In the genomic region with DNA sequence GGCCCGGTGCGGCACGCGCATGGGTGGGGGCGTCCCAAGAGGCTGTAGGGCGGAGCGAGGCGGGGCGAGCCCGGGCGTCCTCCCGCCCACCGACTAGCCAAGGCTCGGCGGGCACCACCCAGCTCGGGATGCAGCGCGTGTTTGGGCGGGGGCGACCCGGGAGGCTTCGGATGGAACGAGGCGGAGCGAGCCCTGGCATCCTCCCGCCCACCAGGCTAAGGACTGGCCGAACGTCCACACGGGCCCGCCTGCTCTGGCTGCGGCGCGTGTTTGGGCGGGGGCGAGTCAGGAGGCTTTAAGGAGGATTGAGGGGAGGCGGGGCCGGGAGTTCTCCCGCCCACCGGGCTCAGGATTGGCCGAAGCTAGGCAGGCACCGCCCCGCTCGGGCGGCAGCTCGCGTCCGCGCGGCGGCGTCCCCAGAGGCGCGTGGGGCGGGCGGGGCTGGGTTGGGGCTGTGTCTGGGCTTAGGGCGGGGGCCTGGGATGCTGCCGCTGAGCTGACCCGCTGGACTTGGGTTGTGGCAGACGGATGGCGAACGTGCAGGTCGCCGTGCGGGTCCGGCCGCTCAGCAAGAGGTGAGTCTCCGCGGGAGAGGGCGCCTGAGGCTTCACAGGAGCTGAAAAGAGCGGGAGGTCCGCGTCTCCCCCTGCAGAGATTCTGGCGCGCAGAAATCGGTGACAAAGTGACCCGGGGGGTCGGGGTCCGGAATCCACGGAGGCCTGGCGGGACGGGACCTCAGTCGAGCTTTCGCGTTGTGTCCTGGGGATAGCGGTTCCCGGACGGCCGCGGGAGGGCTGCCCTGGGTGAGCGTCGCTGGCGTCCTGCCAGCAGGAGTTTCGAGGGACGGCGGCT, we compare ENCODE assay signal across 8 cellular contexts.
A peak's percentile ranks its signal among the peaks of the same experiment; 100 is the strongest.
DNase-seq lines count a peak whose midpoint lies in the region; ATAC-seq and TF ChIP-seq lines count a peak whose summit lies in the region.

TSS of gene STARD9 (plus strand) at position 419 of the 852 bp plus-strand sequence. CDS start at position 529, 110 bp downstream.

- TF ChIP-seq CTCF in OCI-LY3 (IDR thresholded peaks at IDR 0.05; ENCODE audit: low read depth, low read length): no peak

- DNase-seq in DMS 273 treated with DMSO at 0.1 percent for 48 hours (lab: John Stamatoyannopoulos, UW) (peak; percentile 87), HuH-7.5 (ENCODE audit: low spot score) (peak; percentile 89), epidermal melanocyte (ENCODE audit: insufficient read length, low spot score) (peak; percentile 86), middle frontal gyrus (ENCODE audit: extremely low spot score, low spot score) (peak; percentile 97)
- peak; percentile 95 for DNase-seq in activated CD8-positive, alpha-beta memory T cell treated with anti-CD3 and anti-CD28 coated beads, Interleukin-2, amount 50 U/mL, for 48 hours
- peak; percentile 87 to 89 for DNase-seq in stimulated activated CD8-positive, alpha-beta memory T cell treated with anti-CD3 and anti-CD28 coated beads, Interleukin-2, amount 100 ng/mL, for 1 hour (ENCODE audit: low read depth in 2 of 2)

- no peak within 1 kb of the TSS for H3K27ac ChIP-seq in OCI-LY3 (ENCODE audit: low read length)

- H3K4me2 ChIP-seq in OCI-LY3 (ENCODE audit: low read length): peak within 1 kb of the TSS; percentile 83

- H3K9me3 ChIP-seq in OCI-LY3 (ENCODE audit: insufficient read depth, low read length): no peaks in the 10 kb centered on the region

- peak; percentile 91 for ATAC-seq in GM21528 (IDR thresholded peaks at IDR 0.05; ENCODE audit: low FRiP score, unreplicated experiment)

- H3K4me3 ChIP-seq in OCI-LY3 (ENCODE audit: low read length): peak within 1 kb of the TSS; percentile 77

- H3K27me3 ChIP-seq in OCI-LY3 (ENCODE audit: low read depth, low read length): peaks cover 14% of the 10 kb centered on the region; the same call in 1 of the 2 replicates

- peak within 1 kb of the TSS; percentile 80 for H2AFZ ChIP-seq in OCI-LY3 (ENCODE audit: low read depth, low read length)

- H3K9ac ChIP-seq in OCI-LY3 (ENCODE audit: low read length): peak within 1 kb of the TSS; percentile 47

- H3K79me2 ChIP-seq in OCI-LY3 (ENCODE audit: low read length): 0 out of 2 replicates have a peak, but pooled peaks cover 3% of the 10 kb centered on the region

- H4K20me1 ChIP-seq in OCI-LY3 (ENCODE audit: insufficient read depth, low read length): no peaks in the 10 kb centered on the region

- H3K36me3 ChIP-seq in OCI-LY3 (replicated peaks; ENCODE audit: low read depth, low read length): no peaks in the 10 kb centered on the region

- peaks cover 7% of the 10 kb centered on the region; the same call in 1 of the 2 replicates for H3K4me1 ChIP-seq in OCI-LY3 (ENCODE audit: low read length)
